Comparison of ENCODE assay signal across 9 cellular contexts in genomic region chr2:190637331-190637734, GRCh38. TPM values are rescaled to one million over a fixed set of nuclear protein-coding genes. Genes with fewer than 3 reads are reported as not detected.
DNase-seq lines count a peak whose midpoint lies in the region; ATAC-seq and TF ChIP-seq lines count a peak whose summit lies in the region.
"Had no signal": no experiment of that assay in that cellular context is flagged by ENCODE, and none has a peak within 500 bp of the region (broad histone marks: within the 10 kb centered on the region; RNA-seq: fewer than 3 reads in every experiment).

No MANE protein-coding gene starts in this region.

- intact Hi-C loops in esophagus muscularis mucosa (cut with DNase I), result no loop called here

- 50% methylated on average over 1 of the region's 1 CpG for WGBS in esophagus muscularis mucosa

- no peaks in the 10 kb centered on the region for H3K27me3 ChIP-seq in esophagus muscularis mucosa
- no peaks in the 10 kb centered on the region for H3K27me3 ChIP-seq in neuron (ENCODE audit: insufficient read depth, low read length)

- H3K9me3 ChIP-seq in esophagus muscularis mucosa, result no peaks in the 10 kb centered on the region
- no peaks in the 10 kb centered on the region for H3K9me3 ChIP-seq in neuron (ENCODE audit: low read length)

- H3K4me3 ChIP-seq in AG10803 (ENCODE audit: low read length) (no peak overlapping the region), esophagus muscularis mucosa (no peak overlapping the region), neuron (ENCODE audit: low read length) (no peak overlapping the region)

- DNase-seq in AG10803 (ENCODE audit: low read depth), result peak; percentile 88
- peak; percentile 43 for DNase-seq in NCI-H2227 (lab: John Stamatoyannopoulos, UW; ENCODE audit: unreplicated experiment)
- DNase-seq in esophagus muscularis mucosa (ENCODE audit: extremely low spot score), result no peak
- no peak for DNase-seq in activated CD8-positive, alpha-beta memory T cell treated with anti-CD3 and anti-CD28 coated beads, Interleukin-2, amount 50 U/mL, for 4 hours
- DNase-seq in hippocampal formation (lab: John Stamatoyannopoulos, UW), result no peak
- DNase-seq in stimulated activated naive CD8-positive, alpha-beta T cell treated with anti-CD3 and anti-CD28 coated beads, Interleukin-15, Interleukin-2, amounts not matched to agents 100 U/mL and 50 U/mL, for 24 hours, result no peak
- DNase-seq: DMS53 had no signal

- no peak for ATAC-seq in HG02623 (IDR thresholded peaks at IDR 0.05; ENCODE audit: unreplicated experiment)
- no peak for ATAC-seq in stimulated activated naive CD8-positive, alpha-beta T cell treated with anti-CD3 and anti-CD28 coated beads, Interleukin-15, Interleukin-2, amounts not matched to agents 100 U/mL and 50 U/mL, for 24 hours

- peak overlapping the region; percentile 38 for H2AFZ ChIP-seq in neuron (ENCODE audit: low read depth, low read length)

- no peak for TF ChIP-seq CTCF in AG10803 (conservative IDR thresholded peaks at IDR 0.05; ENCODE audit: low read length)
- no peak for TF ChIP-seq CTCF in esophagus muscularis mucosa (IDR thresholded peaks at IDR 0.05)

- no peak for TF ChIP-seq EP300 in esophagus muscularis mucosa (IDR thresholded peaks at IDR 0.05)

- H3K36me3 ChIP-seq in esophagus muscularis mucosa, result no peaks in the 10 kb centered on the region
- no peaks in the 10 kb centered on the region for H3K36me3 ChIP-seq in neuron (ENCODE audit: insufficient read depth, low read length)

- no peak for TF ChIP-seq POLR2A in esophagus muscularis mucosa (IDR thresholded peaks at IDR 0.05; ENCODE audit: low read depth)

- H3K4me1 ChIP-seq in esophagus muscularis mucosa, result peaks cover 25 to 65% (median 60%) of the 10 kb centered on the region in 4 donors
- H3K4me1 ChIP-seq in neuron (ENCODE audit: insufficient read depth, low read length), result peaks cover 9% of the 10 kb centered on the region

- peak overlapping the region; percentile 75 to 81 (median 78) for H3K27ac ChIP-seq in esophagus muscularis mucosa (replicated peaks in 1 of 4)

RNA-seq across cellular contexts. Expression of gene NAB1, which starts 11.6 kb away (rescaled TPM):
- 10 to 100 TPM; 59.8 to 88.5 (median 78.8) TPM for total RNA-seq in esophagus muscularis mucosa

Comparison
In these comparisons a context has a peak if more than half of its experiments do, and no peak if none do; other contexts are left out.
1. DNase-seq: peak in AG10803 (single experiment) and NCI-H2227 (single experiment); none in esophagus muscularis mucosa (single experiment), activated CD8-positive, alpha-beta memory T cell treated with anti-CD3 and anti-CD28 coated beads, Interleukin-2, amount 50 U/mL, for 4 hours (single experiment), hippocampal formation (0 of 2) and stimulated activated naive CD8-positive, alpha-beta T cell treated with anti-CD3 and anti-CD28 coated beads, Interleukin-15, Interleukin-2, amounts not matched to agents 100 U/mL and 50 U/mL, for 24 hours (single experiment).